1 cellular context compared by ENCODE assay signal in the genomic region with DNA sequence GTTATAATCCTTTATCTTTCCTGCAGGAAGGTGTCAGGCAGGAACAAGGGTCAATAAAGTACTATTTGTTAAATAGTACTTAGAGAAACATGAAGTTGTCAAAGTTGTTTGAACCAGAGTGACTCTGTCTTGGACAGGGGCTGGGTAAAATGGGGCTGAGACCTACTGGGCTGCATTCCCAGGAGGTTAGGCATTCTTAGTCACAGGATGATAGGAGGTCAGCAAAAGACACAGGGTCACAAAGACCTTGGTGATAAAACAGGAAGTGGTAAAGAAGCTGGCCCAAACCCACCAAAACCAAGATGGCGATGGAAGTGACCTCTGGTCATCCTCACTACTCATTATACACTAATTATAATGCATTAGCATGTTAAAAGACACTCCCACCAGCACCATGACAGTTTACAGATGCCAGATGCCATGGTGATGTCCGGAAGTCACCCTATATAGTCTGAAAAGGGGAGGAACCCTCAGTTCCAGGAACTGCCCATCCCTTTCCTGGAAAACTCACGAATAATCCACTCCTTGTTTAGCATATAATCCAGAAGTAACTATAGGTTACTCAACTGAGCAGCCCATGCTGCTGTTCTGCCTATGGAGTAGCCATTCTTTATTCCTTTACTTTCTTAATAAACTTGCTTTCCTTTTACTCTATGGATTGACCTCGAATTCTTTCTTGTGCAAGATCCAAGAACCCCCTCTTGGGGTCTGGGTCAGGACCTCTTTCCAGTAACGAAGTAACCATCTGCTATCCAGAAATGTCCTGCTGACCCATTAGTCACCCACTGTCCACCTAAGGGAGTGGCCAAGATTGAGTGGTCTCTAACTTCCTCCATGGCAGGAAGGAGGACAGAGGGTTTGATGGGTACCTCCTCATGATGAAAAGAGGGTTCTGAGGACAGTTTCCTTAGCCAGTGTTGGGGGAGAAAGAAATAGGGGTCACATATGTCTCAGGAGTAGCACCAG.
A peak's percentile ranks its signal among the peaks of the same experiment; 100 is the strongest.
TF ChIP-seq lines count a peak whose summit lies in the region.

No MANE protein-coding gene starts in this region.

TF ChIP-seq in K562, 482 proteins besides CTCF, POLR2A, EP300 and RAD21 (continued from another document and continues in another):
- TF ChIP-seq ZNF354B (CRISPR knock-in tag; IDR thresholded peaks at IDR 0.05), result no peak
- TF ChIP-seq ZZZ3 (IDR thresholded peaks at IDR 0.05), result no peak
- TF ChIP-seq ZNF316 (IDR thresholded peaks at IDR 0.05), result no peak
- TF ChIP-seq, protein P1, sequence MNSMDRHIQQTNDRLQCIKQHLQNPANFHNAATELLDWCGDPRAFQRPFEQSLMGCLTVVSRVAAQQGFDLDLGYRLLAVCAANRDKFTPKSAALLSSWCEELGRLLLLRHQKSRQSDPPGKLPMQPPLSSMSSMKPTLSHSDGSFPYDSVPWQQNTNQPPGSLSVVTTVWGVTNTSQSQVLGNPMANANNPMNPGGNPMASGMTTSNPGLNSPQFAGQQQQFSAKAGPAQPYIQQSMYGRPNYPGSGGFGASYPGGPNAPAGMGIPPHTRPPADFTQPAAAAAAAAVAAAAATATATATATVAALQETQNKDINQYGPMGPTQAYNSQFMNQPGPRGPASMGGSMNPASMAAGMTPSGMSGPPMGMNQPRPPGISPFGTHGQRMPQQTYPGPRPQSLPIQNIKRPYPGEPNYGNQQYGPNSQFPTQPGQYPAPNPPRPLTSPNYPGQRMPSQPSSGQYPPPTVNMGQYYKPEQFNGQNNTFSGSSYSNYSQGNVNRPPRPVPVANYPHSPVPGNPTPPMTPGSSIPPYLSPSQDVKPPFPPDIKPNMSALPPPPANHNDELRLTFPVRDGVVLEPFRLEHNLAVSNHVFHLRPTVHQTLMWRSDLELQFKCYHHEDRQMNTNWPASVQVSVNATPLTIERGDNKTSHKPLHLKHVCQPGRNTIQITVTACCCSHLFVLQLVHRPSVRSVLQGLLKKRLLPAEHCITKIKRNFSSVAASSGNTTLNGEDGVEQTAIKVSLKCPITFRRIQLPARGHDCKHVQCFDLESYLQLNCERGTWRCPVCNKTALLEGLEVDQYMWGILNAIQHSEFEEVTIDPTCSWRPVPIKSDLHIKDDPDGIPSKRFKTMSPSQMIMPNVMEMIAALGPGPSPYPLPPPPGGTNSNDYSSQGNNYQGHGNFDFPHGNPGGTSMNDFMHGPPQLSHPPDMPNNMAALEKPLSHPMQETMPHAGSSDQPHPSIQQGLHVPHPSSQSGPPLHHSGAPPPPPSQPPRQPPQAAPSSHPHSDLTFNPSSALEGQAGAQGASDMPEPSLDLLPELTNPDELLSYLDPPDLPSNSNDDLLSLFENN (IDR thresholded peaks at IDR 0.05; ENCODE audit: low read depth in 2 of 2, low read length in 2 of 2), result no peak
- TF ChIP-seq TRIM24 (IDR thresholded peaks at IDR 0.05), result no peak
- TF ChIP-seq, protein P2, sequence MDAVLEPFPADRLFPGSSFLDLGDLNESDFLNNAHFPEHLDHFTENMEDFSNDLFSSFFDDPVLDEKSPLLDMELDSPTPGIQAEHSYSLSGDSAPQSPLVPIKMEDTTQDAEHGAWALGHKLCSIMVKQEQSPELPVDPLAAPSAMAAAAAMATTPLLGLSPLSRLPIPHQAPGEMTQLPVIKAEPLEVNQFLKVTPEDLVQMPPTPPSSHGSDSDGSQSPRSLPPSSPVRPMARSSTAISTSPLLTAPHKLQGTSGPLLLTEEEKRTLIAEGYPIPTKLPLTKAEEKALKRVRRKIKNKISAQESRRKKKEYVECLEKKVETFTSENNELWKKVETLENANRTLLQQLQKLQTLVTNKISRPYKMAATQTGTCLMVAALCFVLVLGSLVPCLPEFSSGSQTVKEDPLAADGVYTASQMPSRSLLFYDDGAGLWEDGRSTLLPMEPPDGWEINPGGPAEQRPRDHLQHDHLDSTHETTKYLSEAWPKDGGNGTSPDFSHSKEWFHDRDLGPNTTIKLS (IDR thresholded peaks at IDR 0.05; ENCODE audit: borderline replicate concordance, low read depth), result no peak
- TF ChIP-seq WHSC1 (IDR thresholded peaks at IDR 0.05; ENCODE audit: low read length), result no peak
- TF ChIP-seq PTTG1 (tag; IDR thresholded peaks at IDR 0.05; ENCODE audit: low read depth), result no peak
- no peak for TF ChIP-seq ELF4 (CRISPR knock-in tag; IDR thresholded peaks at IDR 0.05)
- no peak for TF ChIP-seq ZNF146 (CRISPR knock-in tag; IDR thresholded peaks at IDR 0.05; ENCODE audit: unreplicated experiment)
- TF ChIP-seq GABPB2 (CRISPR knock-in tag; conservative IDR thresholded peaks at IDR 0.05), result no peak
- no peak for TF ChIP-seq POLR2B (IDR thresholded peaks at IDR 0.05; ENCODE audit: low read depth, partially characterized antibody)
- 0 out of 2 replicates have a peak, but pooled peaks have one; percentile 41 for TF ChIP-seq TEAD2 (tag; IDR thresholded peaks at IDR 0.05)
- TF ChIP-seq KHSRP (IDR thresholded peaks at IDR 0.05), result no peak
- TF ChIP-seq, protein P3, sequence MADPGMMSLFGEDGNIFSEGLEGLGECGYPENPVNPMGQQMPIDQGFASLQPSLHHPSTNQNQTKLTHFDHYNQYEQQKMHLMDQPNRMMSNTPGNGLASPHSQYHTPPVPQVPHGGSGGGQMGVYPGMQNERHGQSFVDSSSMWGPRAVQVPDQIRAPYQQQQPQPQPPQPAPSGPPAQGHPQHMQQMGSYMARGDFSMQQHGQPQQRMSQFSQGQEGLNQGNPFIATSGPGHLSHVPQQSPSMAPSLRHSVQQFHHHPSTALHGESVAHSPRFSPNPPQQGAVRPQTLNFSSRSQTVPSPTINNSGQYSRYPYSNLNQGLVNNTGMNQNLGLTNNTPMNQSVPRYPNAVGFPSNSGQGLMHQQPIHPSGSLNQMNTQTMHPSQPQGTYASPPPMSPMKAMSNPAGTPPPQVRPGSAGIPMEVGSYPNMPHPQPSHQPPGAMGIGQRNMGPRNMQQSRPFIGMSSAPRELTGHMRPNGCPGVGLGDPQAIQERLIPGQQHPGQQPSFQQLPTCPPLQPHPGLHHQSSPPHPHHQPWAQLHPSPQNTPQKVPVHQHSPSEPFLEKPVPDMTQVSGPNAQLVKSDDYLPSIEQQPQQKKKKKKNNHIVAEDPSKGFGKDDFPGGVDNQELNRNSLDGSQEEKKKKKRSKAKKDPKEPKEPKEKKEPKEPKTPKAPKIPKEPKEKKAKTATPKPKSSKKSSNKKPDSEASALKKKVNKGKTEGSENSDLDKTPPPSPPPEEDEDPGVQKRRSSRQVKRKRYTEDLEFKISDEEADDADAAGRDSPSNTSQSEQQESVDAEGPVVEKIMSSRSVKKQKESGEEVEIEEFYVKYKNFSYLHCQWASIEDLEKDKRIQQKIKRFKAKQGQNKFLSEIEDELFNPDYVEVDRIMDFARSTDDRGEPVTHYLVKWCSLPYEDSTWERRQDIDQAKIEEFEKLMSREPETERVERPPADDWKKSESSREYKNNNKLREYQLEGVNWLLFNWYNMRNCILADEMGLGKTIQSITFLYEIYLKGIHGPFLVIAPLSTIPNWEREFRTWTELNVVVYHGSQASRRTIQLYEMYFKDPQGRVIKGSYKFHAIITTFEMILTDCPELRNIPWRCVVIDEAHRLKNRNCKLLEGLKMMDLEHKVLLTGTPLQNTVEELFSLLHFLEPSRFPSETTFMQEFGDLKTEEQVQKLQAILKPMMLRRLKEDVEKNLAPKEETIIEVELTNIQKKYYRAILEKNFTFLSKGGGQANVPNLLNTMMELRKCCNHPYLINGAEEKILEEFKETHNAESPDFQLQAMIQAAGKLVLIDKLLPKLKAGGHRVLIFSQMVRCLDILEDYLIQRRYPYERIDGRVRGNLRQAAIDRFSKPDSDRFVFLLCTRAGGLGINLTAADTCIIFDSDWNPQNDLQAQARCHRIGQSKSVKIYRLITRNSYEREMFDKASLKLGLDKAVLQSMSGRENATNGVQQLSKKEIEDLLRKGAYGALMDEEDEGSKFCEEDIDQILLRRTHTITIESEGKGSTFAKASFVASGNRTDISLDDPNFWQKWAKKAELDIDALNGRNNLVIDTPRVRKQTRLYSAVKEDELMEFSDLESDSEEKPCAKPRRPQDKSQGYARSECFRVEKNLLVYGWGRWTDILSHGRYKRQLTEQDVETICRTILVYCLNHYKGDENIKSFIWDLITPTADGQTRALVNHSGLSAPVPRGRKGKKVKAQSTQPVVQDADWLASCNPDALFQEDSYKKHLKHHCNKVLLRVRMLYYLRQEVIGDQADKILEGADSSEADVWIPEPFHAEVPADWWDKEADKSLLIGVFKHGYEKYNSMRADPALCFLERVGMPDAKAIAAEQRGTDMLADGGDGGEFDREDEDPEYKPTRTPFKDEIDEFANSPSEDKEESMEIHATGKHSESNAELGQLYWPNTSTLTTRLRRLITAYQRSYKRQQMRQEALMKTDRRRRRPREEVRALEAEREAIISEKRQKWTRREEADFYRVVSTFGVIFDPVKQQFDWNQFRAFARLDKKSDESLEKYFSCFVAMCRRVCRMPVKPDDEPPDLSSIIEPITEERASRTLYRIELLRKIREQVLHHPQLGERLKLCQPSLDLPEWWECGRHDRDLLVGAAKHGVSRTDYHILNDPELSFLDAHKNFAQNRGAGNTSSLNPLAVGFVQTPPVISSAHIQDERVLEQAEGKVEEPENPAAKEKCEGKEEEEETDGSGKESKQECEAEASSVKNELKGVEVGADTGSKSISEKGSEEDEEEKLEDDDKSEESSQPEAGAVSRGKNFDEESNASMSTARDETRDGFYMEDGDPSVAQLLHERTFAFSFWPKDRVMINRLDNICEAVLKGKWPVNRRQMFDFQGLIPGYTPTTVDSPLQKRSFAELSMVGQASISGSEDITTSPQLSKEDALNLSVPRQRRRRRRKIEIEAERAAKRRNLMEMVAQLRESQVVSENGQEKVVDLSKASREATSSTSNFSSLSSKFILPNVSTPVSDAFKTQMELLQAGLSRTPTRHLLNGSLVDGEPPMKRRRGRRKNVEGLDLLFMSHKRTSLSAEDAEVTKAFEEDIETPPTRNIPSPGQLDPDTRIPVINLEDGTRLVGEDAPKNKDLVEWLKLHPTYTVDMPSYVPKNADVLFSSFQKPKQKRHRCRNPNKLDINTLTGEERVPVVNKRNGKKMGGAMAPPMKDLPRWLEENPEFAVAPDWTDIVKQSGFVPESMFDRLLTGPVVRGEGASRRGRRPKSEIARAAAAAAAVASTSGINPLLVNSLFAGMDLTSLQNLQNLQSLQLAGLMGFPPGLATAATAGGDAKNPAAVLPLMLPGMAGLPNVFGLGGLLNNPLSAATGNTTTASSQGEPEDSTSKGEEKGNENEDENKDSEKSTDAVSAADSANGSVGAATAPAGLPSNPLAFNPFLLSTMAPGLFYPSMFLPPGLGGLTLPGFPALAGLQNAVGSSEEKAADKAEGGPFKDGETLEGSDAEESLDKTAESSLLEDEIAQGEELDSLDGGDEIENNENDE (IDR thresholded peaks at IDR 0.05; ENCODE audit: low read depth, low read length), result no peak
- no peak for TF ChIP-seq CHD2 (IDR thresholded peaks at IDR 0.05; ENCODE audit: low read depth, low read length)
- TF ChIP-seq, protein P4, sequence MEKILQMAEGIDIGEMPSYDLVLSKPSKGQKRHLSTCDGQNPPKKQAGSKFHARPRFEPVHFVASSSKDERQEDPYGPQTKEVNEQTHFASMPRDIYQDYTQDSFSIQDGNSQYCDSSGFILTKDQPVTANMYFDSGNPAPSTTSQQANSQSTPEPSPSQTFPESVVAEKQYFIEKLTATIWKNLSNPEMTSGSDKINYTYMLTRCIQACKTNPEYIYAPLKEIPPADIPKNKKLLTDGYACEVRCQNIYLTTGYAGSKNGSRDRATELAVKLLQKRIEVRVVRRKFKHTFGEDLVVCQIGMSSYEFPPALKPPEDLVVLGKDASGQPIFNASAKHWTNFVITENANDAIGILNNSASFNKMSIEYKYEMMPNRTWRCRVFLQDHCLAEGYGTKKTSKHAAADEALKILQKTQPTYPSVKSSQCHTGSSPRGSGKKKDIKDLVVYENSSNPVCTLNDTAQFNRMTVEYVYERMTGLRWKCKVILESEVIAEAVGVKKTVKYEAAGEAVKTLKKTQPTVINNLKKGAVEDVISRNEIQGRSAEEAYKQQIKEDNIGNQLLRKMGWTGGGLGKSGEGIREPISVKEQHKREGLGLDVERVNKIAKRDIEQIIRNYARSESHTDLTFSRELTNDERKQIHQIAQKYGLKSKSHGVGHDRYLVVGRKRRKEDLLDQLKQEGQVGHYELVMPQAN (IDR thresholded peaks at IDR 0.05; ENCODE audit: borderline replicate concordance), result no peak
- no peak for TF ChIP-seq ZNF77 (CRISPR knock-in tag; IDR thresholded peaks at IDR 0.05)
- no peak for TF ChIP-seq ARNT (IDR thresholded peaks at IDR 0.05)
- TF ChIP-seq, protein P5, sequence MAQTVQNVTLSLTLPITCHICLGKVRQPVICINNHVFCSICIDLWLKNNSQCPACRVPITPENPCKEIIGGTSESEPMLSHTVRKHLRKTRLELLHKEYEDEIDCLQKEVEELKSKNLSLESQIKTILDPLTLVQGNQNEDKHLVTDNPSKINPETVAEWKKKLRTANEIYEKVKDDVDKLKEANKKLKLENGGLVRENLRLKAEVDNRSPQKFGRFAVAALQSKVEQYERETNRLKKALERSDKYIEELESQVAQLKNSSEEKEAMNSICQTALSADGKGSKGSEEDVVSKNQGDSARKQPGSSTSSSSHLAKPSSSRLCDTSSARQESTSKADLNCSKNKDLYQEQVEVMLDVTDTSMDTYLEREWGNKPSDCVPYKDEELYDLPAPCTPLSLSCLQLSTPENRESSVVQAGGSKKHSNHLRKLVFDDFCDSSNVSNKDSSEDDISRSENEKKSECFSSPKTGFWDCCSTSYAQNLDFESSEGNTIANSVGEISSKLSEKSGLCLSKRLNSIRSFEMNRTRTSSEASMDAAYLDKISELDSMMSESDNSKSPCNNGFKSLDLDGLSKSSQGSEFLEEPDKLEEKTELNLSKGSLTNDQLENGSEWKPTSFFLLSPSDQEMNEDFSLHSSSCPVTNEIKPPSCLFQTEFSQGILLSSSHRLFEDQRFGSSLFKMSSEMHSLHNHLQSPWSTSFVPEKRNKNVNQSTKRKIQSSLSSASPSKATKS (CRISPR knock-in tag; IDR thresholded peaks at IDR 0.05), result no peak
- 0 out of 2 replicates have a peak, but pooled peaks have one; percentile 9 for TF ChIP-seq JUND (IDR thresholded peaks at IDR 0.05; ENCODE audit: borderline replicate concordance, low read depth, low read length)
- no peak for TF ChIP-seq JUND (tag; IDR thresholded peaks at IDR 0.05; ENCODE audit: borderline replicate concordance, low read depth, low read length)
- TF ChIP-seq HEY1 (CRISPR knock-in tag; IDR thresholded peaks at IDR 0.05; ENCODE audit: borderline replicate concordance), result no peak
- 0 out of 2 replicates have a peak, but pooled peaks have one; percentile 42 for TF ChIP-seq ZNF79 (CRISPR knock-in tag; IDR thresholded peaks at IDR 0.05; ENCODE audit: low read depth)
- no peak for TF ChIP-seq XRCC3 (IDR thresholded peaks at IDR 0.05)
- no peak for TF ChIP-seq PCBP1 (IDR thresholded peaks at IDR 0.05; ENCODE audit: low read depth, low read length, poor library complexity, severe bottlenecking)
- no peak for TF ChIP-seq MAFK (IDR thresholded peaks at IDR 0.05; ENCODE audit: low read length)
- no peak for TF ChIP-seq ZNF436 (CRISPR knock-in tag; IDR thresholded peaks at IDR 0.05)
- peak; percentile 97 for TF ChIP-seq ESRRA (IDR thresholded peaks at IDR 0.05; ENCODE audit: borderline replicate concordance, low read depth)
- TF ChIP-seq, protein P6, sequence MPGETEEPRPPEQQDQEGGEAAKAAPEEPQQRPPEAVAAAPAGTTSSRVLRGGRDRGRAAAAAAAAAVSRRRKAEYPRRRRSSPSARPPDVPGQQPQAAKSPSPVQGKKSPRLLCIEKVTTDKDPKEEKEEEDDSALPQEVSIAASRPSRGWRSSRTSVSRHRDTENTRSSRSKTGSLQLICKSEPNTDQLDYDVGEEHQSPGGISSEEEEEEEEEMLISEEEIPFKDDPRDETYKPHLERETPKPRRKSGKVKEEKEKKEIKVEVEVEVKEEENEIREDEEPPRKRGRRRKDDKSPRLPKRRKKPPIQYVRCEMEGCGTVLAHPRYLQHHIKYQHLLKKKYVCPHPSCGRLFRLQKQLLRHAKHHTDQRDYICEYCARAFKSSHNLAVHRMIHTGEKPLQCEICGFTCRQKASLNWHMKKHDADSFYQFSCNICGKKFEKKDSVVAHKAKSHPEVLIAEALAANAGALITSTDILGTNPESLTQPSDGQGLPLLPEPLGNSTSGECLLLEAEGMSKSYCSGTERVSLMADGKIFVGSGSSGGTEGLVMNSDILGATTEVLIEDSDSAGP (CRISPR knock-in tag; IDR thresholded peaks at IDR 0.05), result no peak
- no peak for TF ChIP-seq ZNF76 (CRISPR knock-in tag; IDR thresholded peaks at IDR 0.05; ENCODE audit: borderline replicate concordance)
- peak; percentile 87 to 97 for TF ChIP-seq SRF (CRISPR knock-in tag; IDR thresholded peaks at IDR 0.05)
- TF ChIP-seq ATF1 (CRISPR knock-in tag; IDR thresholded peaks at IDR 0.05), result no peak
- TF ChIP-seq ATF1 (tag; IDR thresholded peaks at IDR 0.05), result peak; percentile 49; the same call in 1 of the 2 replicates
